In genomic region chr3:131586277-131586676, GRCh38 we compare ENCODE assay signal across 34 cellular contexts.
"Had no signal": no experiment of that assay in that cellular context is flagged by ENCODE, and none has a peak within 500 bp of the region (broad histone marks: within the 10 kb centered on the region; RNA-seq: fewer than 3 reads in every experiment).

No MANE protein-coding gene starts in this region.

- DNase-seq: Karpas-422, Kasumi-1, MG63, MM.1S, MV-4-11, NCI-H1048, NCI-H1092, NCI-H1092 treated with DMSO at 0.1 percent for 48 hours, NCI-H1105, NCI-H1105 treated with DMSO at 0.1 percent for 48 hours, NCI-H1417, NCI-H1417 treated with DMSO at 0.1 percent for 48 hours, NCI-H1436, NCI-H1436 treated with DMSO at 0.1 percent for 48 hours, NCI-H146, NCI-H1694, NCI-H1694 treated with DMSO at 0.1 percent for 48 hours, NCI-H187, NCI-H187 treated with DMSO at 0.1 percent for 48 hours, NCI-H1930, NCI-H2029, NCI-H2029 treated with DMSO at 0.1 percent for 48 hours, NCI-H2081, NCI-H2081 treated with DMSO at 0.1 percent for 48 hours, NCI-H2107, NCI-H2171, NCI-H2171 treated with DMSO at 0.1 percent for 48 hours, NCI-H2227 treated with DMSO at 0.1 percent for 48 hours, NCI-H226, NCI-H345, NCI-H446, NCI-H446 treated with DMSO at 0.1 percent for 48 hours, NCI-H510A, NCI-H510A treated with DMSO at 0.1 percent for 48 hours had no signal

- H3K36me3 ChIP-seq: MG63 had no signal

- H3K27me3 ChIP-seq: MG63 had no signal

- H3K9me3 ChIP-seq: MG63 had no signal

- H3K4me3 ChIP-seq: MG63 had no signal
